Comparison of ENCODE assay signal across 18 cellular contexts in the genomic region with DNA sequence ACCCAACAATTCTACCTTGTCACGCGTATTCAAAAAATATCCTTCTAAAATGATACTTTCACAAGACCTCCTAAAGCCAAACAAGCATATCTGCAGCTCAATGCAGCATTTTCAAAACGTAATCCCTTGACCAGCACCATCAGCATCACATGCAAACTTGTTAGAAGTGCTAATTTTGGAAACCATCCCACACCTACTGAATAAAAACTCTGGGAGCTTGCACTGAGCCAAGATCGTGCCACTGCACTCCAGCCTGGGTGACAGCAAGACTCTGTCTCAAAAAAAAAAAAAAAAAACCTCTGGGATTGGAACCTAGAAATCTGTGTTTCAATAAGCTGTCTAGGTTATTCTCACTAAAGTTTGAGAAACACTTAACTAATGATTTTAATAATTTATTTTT.
"Had no signal": no experiment of that assay in that cellular context is flagged by ENCODE, and none has a peak within 500 bp of the region (broad histone marks: within the 10 kb centered on the region; RNA-seq: fewer than 3 reads in every experiment).

No MANE protein-coding gene starts in this region.

- H3K27ac ChIP-seq: SJCRH30 had no signal

- ATAC-seq: SK-N-SH treated with all-trans-retinoic acid at 6 μM for 48 hours had no signal

- H3K4me3 ChIP-seq: SJCRH30 had no signal

- H3K4me1 ChIP-seq: SJCRH30 had no signal

- H3K27me3 ChIP-seq: SJCRH30 had no signal

- H3K36me3 ChIP-seq: SJCRH30 had no signal

- DNase-seq: KBM-7, MV-4-11, NCI-H1048, NCI-H1105 treated with DMSO at 0.1 percent for 48 hours, NCI-H1417 treated with DMSO at 0.1 percent for 48 hours, NCI-H146, NCI-H1694 treated with DMSO at 0.1 percent for 48 hours, NCI-H1930, NCI-H2081, NCI-H2107, NCI-H2227 treated with DMSO at 0.1 percent for 48 hours, NCI-H524, NCI-H526 treated with DMSO at 0.1 percent for 48 hours, NCI-H748 treated with DMSO at 0.1 percent for 48 hours, RPMI8226, SHP77 treated with DMSO at 0.1 percent for 48 hours, SJCRH30 had no signal
